Comparison of ENCODE assay signal across 2 cellular contexts in the genomic region with DNA sequence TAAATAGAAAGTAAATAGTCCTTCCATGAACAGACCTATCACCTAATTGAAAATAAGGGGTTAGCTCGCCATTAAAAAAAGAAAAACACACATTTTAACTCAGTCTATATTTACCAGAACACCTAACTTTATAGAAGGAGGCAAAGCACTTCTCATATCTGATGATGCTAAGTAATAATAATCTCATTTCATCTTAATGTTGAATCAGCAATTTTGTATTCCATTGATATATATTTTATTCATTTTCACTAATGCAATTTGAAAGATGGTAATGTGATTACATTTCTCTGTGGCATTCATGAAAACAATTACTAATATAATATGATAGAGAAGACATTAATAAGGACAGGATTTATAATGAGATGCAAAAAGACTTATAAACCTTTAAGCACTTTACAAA.
TF ChIP-seq lines count a peak whose summit lies in the region.

No MANE protein-coding gene starts in this region.

TF ChIP-seq in HepG2, 621 proteins besides CTCF, POLR2A, EP300 and RAD21:
- TF ChIP-seq, protein P1, sequence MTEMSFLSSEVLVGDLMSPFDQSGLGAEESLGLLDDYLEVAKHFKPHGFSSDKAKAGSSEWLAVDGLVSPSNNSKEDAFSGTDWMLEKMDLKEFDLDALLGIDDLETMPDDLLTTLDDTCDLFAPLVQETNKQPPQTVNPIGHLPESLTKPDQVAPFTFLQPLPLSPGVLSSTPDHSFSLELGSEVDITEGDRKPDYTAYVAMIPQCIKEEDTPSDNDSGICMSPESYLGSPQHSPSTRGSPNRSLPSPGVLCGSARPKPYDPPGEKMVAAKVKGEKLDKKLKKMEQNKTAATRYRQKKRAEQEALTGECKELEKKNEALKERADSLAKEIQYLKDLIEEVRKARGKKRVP (CRISPR knock-in tag; IDR thresholded peaks at IDR 0.05), result no peak
- TF ChIP-seq MAFK (conservative IDR thresholded peaks at IDR 0.05 in 1 of 2, IDR thresholded peaks at IDR 0.05 in 1 of 2; ENCODE audit: low read length in 2 of 2), result peak; percentile 88 to 94
- peak; percentile 92 for TF ChIP-seq MAFF (IDR thresholded peaks at IDR 0.05; ENCODE audit: low read depth, low read length)
- TF ChIP-seq ZNF362 (CRISPR knock-in tag; IDR thresholded peaks at IDR 0.05; ENCODE audit: borderline replicate concordance), result no peak

TF ChIP-seq in H1, 55 proteins besides CTCF, POLR2A, EP300 and RAD21:
- TF ChIP-seq, protein P2, sequence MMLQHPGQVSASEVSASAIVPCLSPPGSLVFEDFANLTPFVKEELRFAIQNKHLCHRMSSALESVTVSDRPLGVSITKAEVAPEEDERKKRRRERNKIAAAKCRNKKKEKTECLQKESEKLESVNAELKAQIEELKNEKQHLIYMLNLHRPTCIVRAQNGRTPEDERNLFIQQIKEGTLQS (IDR thresholded peaks at IDR 0.05; ENCODE audit: insufficient read depth, low read depth, low read length), result no peak
- TF ChIP-seq CEBPB (IDR thresholded peaks at IDR 0.05; ENCODE audit: low read depth, low read length) (no peak), SAP30 (IDR thresholded peaks at IDR 0.05; ENCODE audit: insufficient read depth, insufficient replicate concordance, low read length) (no peak), MAFK (IDR thresholded peaks at IDR 0.05; ENCODE audit: low read depth, low read length) (peak; percentile 62; the same call in 1 of the 2 replicates), TAF7 (optimal IDR thresholded peaks at IDR 0.05; ENCODE audit: borderline replicate concordance, low read depth, low read length) (no peak), EZH2 (IDR thresholded peaks at IDR 0.05; ENCODE audit: low read depth, low read length, severe bottlenecking) (no peak), SP1 (IDR thresholded peaks at IDR 0.05; ENCODE audit: low read depth, low read length) (no peak)
TF ChIP-seq in H1: peak in this region for 1.
